In the genomic region with DNA sequence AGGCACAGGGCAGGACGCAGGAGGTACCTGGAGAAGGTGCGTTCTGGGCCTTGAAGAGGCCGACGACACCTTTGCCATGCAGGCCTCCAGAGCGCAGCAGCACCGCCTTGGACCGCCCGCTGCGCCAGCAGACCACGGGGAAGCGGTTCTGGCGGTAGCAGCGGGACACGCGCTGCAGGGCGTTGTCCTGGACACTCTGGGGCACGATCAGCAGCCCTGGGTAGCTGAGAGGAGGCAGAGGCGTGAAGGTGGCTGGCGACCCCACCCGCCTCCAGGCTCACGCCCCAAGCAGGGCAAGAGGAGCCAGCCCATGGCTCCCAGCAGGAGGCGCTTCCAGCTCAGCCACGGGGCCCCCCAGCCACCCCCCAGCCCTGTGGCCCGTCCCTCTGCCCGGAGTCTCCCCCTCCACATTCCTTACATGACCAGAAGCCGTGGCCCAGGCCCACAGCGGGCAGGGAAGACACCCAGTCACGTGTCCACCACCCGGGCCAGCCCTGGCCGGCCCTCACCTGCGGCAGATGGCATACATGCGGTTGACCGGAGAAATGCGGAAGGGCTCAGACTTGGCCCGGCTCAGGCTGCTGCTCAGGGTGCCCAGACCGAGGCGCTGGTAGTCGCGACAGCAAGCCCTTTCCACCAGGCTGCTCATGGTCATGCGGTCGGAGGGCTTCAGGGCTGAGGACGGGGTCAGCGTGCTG, we compare ENCODE assay signal across 1 cellular context.
TF ChIP-seq lines count a peak whose summit lies in the region.

No MANE protein-coding gene starts in this region.

TF ChIP-seq in GM12878, 131 proteins besides CTCF, POLR2A, EP300 and RAD21:
- TF ChIP-seq, protein P1, sequence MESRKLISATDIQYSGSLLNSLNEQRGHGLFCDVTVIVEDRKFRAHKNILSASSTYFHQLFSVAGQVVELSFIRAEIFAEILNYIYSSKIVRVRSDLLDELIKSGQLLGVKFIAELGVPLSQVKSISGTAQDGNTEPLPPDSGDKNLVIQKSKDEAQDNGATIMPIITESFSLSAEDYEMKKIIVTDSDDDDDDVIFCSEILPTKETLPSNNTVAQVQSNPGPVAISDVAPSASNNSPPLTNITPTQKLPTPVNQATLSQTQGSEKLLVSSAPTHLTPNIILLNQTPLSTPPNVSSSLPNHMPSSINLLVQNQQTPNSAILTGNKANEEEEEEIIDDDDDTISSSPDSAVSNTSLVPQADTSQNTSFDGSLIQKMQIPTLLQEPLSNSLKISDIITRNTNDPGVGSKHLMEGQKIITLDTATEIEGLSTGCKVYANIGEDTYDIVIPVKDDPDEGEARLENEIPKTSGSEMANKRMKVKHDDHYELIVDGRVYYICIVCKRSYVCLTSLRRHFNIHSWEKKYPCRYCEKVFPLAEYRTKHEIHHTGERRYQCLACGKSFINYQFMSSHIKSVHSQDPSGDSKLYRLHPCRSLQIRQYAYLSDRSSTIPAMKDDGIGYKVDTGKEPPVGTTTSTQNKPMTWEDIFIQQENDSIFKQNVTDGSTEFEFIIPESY (IDR thresholded peaks at IDR 0.05) = 0 out of 2 replicates have a peak, but pooled peaks have one; percentile 24
- no peak for TF ChIP-seq TBL1XR1 (IDR thresholded peaks at IDR 0.05; ENCODE audit: low read depth, low read length)
